1 cellular context compared by ENCODE assay signal in genomic region chr9:131254107-131254491, GRCh38.
TF ChIP-seq lines count a peak whose summit lies in the region.

No MANE protein-coding gene starts in this region.

TF ChIP-seq in H1, 55 proteins besides CTCF, POLR2A, EP300 and RAD21:
- TF ChIP-seq E2F6 (IDR thresholded peaks at IDR 0.05) (no peak), TEAD4 (IDR thresholded peaks at IDR 0.05; ENCODE audit: low read depth, low read length) (no peak), RBBP5 (IDR thresholded peaks at IDR 0.05; ENCODE audit: borderline replicate concordance, low read depth, low read length) (no peak), RNF2 (IDR thresholded peaks at IDR 0.05; ENCODE audit: borderline replicate concordance, low read depth, low read length, missing control alignments, poor library complexity, severe bottlenecking) (no peak), EZH2 (IDR thresholded peaks at IDR 0.05; ENCODE audit: low read depth, low read length, severe bottlenecking) (no peak), MAFK (IDR thresholded peaks at IDR 0.05; ENCODE audit: low read depth, low read length) (no peak), MAX (IDR thresholded peaks at IDR 0.05) (no peak), POLR2AphosphoS5 (IDR thresholded peaks at IDR 0.05; ENCODE audit: low read depth, low read length) (no peak), FOSL1 (IDR thresholded peaks at IDR 0.05; ENCODE audit: insufficient read depth, low read depth, low read length) (no peak), KDM5A (IDR thresholded peaks at IDR 0.05; ENCODE audit: low read length) (no peak), EGR1 (IDR thresholded peaks at IDR 0.05; ENCODE audit: borderline replicate concordance, low read depth, low read length) (no peak), BRCA1 (IDR thresholded peaks at IDR 0.05; ENCODE audit: low read depth, low read length) (no peak)
